In the genomic region with DNA sequence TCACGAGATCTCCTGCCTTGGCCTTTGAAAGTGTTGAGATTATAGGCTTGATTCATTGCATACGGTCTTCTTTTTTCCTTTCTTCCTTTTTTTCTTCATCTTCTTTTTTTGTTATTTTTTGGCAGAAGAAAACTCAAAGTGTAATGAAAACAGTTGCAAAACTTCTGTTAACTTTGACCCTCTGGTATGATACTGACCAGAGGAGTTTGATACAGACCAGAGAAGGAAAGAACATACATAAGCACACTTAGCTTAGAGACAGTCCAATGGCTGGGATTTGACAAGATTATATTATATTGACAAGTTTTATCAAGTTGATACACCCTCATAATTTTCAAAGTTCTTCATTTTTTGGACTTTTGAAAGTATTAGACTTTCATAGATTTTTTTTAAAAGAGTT, we compare ENCODE assay signal across 19 cellular contexts.
DNase-seq lines count a peak whose midpoint lies in the region; ATAC-seq, FAIRE-seq and TF ChIP-seq lines count a peak whose summit lies in the region.
"Had no signal": no experiment of that assay in that cellular context is flagged by ENCODE, and none has a peak within 500 bp of the region (broad histone marks: within the 10 kb centered on the region; RNA-seq: fewer than 3 reads in every experiment).

No MANE protein-coding gene starts in this region.

- peaks cover 58% of the 10 kb centered on the region for H3K4me1 Mint-ChIP-seq in nephron
- H3K4me1 Mint-ChIP-seq: B cell, H9 had no signal

- H3K9me3 Mint-ChIP-seq in nephron, result no peaks in the 10 kb centered on the region
- H3K9me3 Mint-ChIP-seq: CD8-positive, alpha-beta T cell; H9 had no signal

- peak overlapping the region; percentile 65 to 89 (median 74) for H3K27ac Mint-ChIP-seq in nephron
- H3K27ac Mint-ChIP-seq: B cell; CD8-positive, alpha-beta T cell had no signal

- H3K9me3 ChIP-seq in left ventricle myocardium inferior (replicated peaks) (no peaks in the 10 kb centered on the region), tibial artery (no peaks in the 10 kb centered on the region)
- H3K9me3 ChIP-seq: BLaER1 treated with 17β-estradiol and CSF1 and Interleukin-3, amounts not matched to agents 10 nM and 100 nM had no signal

- no peak for TF ChIP-seq CTCF in left ventricle myocardium inferior (IDR thresholded peaks at IDR 0.05; ENCODE audit: borderline replicate concordance)
- no peak for TF ChIP-seq CTCF in nephron (IDR thresholded peaks at IDR 0.05; ENCODE audit: unreplicated experiment in 3 of 3)
- no peak for TF ChIP-seq CTCF in tibial artery (IDR thresholded peaks at IDR 0.05)

- H3K27me3 ChIP-seq in left ventricle myocardium inferior (ENCODE audit: low read depth), result no peaks in the 10 kb centered on the region
- H3K27me3 ChIP-seq in tibial artery, result no peaks in the 10 kb centered on the region
- H3K27me3 ChIP-seq: BLaER1 treated with 17β-estradiol and CSF1 and Interleukin-3, amounts not matched to agents 10 nM and 100 nM had no signal

- peak; percentile 78 for FAIRE-seq in endometrium (lab: Jason Lieb, UNC)
- FAIRE-seq: GM12878, H1, HTR-8/SVneo had no signal

- intact Hi-C loops in left ventricle myocardium inferior (cut with micrococcal nuclease), result no loop called here
- intact Hi-C loops in Right ventricle myocardium superior (cut with DNase I), result no loop called here
- intact Hi-C loops in tibial artery (cut with DNase I; ENCODE audit: low total_unique reads), result no loop called here

- H3K36me3 ChIP-seq in left ventricle myocardium inferior (peaks cover 17% of the 10 kb centered on the region), tibial artery (no peaks in the 10 kb centered on the region)
- H3K36me3 ChIP-seq: BLaER1 treated with 17β-estradiol and CSF1 and Interleukin-3, amounts not matched to agents 10 nM and 100 nM had no signal

- peak overlapping the region; percentile 34 for H3K27ac ChIP-seq in left ventricle myocardium inferior (replicated peaks)
- H3K27ac ChIP-seq in tibial artery, result peak overlapping the region; percentile 9 to 19
- H3K27ac ChIP-seq: BLaER1 treated with 17β-estradiol and CSF1 and Interleukin-3, amounts not matched to agents 10 nM and 100 nM had no signal

- no peaks in the 10 kb centered on the region for H3K27me3 Mint-ChIP-seq in nephron (ENCODE audit: low read depth)
- H3K27me3 Mint-ChIP-seq: B cell had no signal

- H3K4me3 ChIP-seq in left ventricle myocardium inferior (no peak overlapping the region), tibial artery (no peak overlapping the region)
- H3K4me3 ChIP-seq: BLaER1 treated with 17β-estradiol and CSF1 and Interleukin-3, amounts not matched to agents 10 nM and 100 nM; GM12878 had no signal

- H3K36me3 Mint-ChIP-seq in nephron (ENCODE audit: low read depth), result peaks cover 49% of the 10 kb centered on the region
- H3K36me3 Mint-ChIP-seq: CD8-positive, alpha-beta T cell had no signal

- DNase-seq in left ventricle myocardium inferior (no peak), Right ventricle myocardium superior (no peak), tibial artery (no peak), NCI-H446 (lab: John Stamatoyannopoulos, UW) (no peak)
- no peak for DNase-seq in stimulated activated CD4-positive, alpha-beta T cell treated with anti-CD3 and anti-CD28 coated beads, Interleukin-12 subunit alpha, Interleukin-12 subunit beta, amount 100 ng/mL, for 4 hours
- DNase-seq: 8988T; Calu3; CD8-positive, alpha-beta T cell; DMS 273 treated with DMSO at 0.1 percent for 48 hours; DND-41; EL; H9 had no signal

- ATAC-seq in Right ventricle myocardium superior (ENCODE audit: poor library complexity), result no peak
- ATAC-seq: CD8-positive, alpha-beta T cell; GM12878 had no signal

- no peak overlapping the region for H3K4me3 Mint-ChIP-seq in nephron
- H3K4me3 Mint-ChIP-seq: B cell; CD8-positive, alpha-beta T cell; H9 had no signal

- H3K4me1 ChIP-seq in left ventricle myocardium inferior (peaks cover 32% of the 10 kb centered on the region), tibial artery (peaks cover 0 to 20% (median 7%) of the 10 kb centered on the region in 4 donors)
- H3K4me1 ChIP-seq: BLaER1 treated with 17β-estradiol and CSF1 and Interleukin-3, amounts not matched to agents 10 nM and 100 nM had no signal
